22 cellular contexts compared by ENCODE assay signal in genomic region chr1:184832517-184832916, GRCh38.
"Had no signal": no experiment of that assay in that cellular context is flagged by ENCODE, and none has a peak within 500 bp of the region (broad histone marks: within the 10 kb centered on the region; RNA-seq: fewer than 3 reads in every experiment).

No MANE protein-coding gene starts in this region.

- H3K27me3 ChIP-seq: SJSA1 had no signal

- DNase-seq: IMR-90, Kasumi-1, MM.1S, NCI-H1092 treated with DMSO at 0.1 percent for 48 hours, NCI-H1436, NCI-H187, NCI-H2029, NCI-H2081 treated with DMSO at 0.1 percent for 48 hours, NCI-H2171, NCI-H226, NCI-H446, NCI-H510A, NCI-H524 treated with DMSO at 0.1 percent for 48 hours, NCI-H69, NCI-H774, Right ventricle myocardium superior, RPMI8226, SIG-M5 had no signal

- ATAC-seq: HepG2 had no signal

- H3K4me3 ChIP-seq: SJSA1, SK-N-MC had no signal

- H3K9me3 ChIP-seq: SJSA1 had no signal

- H3K27ac ChIP-seq: KMS-11, SJSA1, SK-N-MC had no signal
